16 cellular contexts compared by ENCODE assay signal in genomic region chr1:9859252-9860014, GRCh38. TPM values are rescaled to one million over a fixed set of nuclear protein-coding genes. Genes with fewer than 3 reads are reported as not detected.
DNase-seq lines count a peak whose midpoint lies in the region; ATAC-seq and TF ChIP-seq lines count a peak whose summit lies in the region.
"Had no signal": no experiment of that assay in that cellular context is flagged by ENCODE, and none has a peak within 500 bp of the region (broad histone marks: within the 10 kb centered on the region; RNA-seq: fewer than 3 reads in every experiment).

No MANE protein-coding gene starts in this region.

- DNase-seq in GM23248 (peak; percentile 24), dorsolateral prefrontal cortex (no peak), left colon (no peak), cerebellar nuclear complex (lab: John Stamatoyannopoulos, UW) (no peak)
- DNase-seq in activated naive CD8-positive, alpha-beta T cell treated with anti-CD3 and anti-CD28 coated beads, Interleukin-2, amount 50 U/mL, for 24 hours: no peak
- DNase-seq: activated gamma-delta T cell treated with Interleukin-2 at 50 U/mL for 16 hours, erythroblast, natural killer cell, NCI-H1048, NCI-H2227 treated with DMSO at 0.1 percent for 48 hours, thyroid gland had no signal

- no peaks in the 10 kb centered on the region for H3K36me3 ChIP-seq in GM23248 (ENCODE audit: low read depth)
- H3K36me3 ChIP-seq in OCI-LY1 (ENCODE audit: insufficient read depth, low read length): peaks cover 14% of the 10 kb centered on the region
- H3K36me3 ChIP-seq: cardiac muscle cell had no signal

- H3K4me2 ChIP-seq in GM23248 (ENCODE audit: unreplicated experiment) (no peak overlapping the region), OCI-LY1 (ENCODE audit: low read length) (no peak overlapping the region)

- H3K4me3 ChIP-seq in GM23248 (no peak overlapping the region), OCI-LY1 (ENCODE audit: low read depth, low read length, poor library complexity, severe bottlenecking) (no peak overlapping the region), dorsolateral prefrontal cortex (no peak overlapping the region)
- H3K4me3 ChIP-seq: cardiac muscle cell, left lung, thyroid gland had no signal

- no peaks in the 10 kb centered on the region for H3K9me2 ChIP-seq in GM23248 (ENCODE audit: insufficient read depth)
- no peaks in the 10 kb centered on the region for H3K9me2 ChIP-seq in OCI-LY1 (ENCODE audit: low read depth, low read length)

- in situ Hi-C loops in GM23248 (cut with MboI): loop anchor here (10.0 kb wide), 1 partner anchor 225 kb away; no protein-coding TSS in a partner anchor

- H3K27ac ChIP-seq in GM23248 (no peak overlapping the region), OCI-LY1 (ENCODE audit: low read depth, low read length, poor library complexity, severe bottlenecking) (peak overlapping the region; percentile 71), dorsolateral prefrontal cortex (peak overlapping the region in 49 of 59 donors; percentile 2 to 88 (median 40))
- H3K27ac ChIP-seq: cardiac muscle cell, left lung, thyroid gland had no signal

- H3K4me1 Mint-ChIP-seq in nephron: peaks cover 19% of the 10 kb centered on the region
- peaks cover 2% of the 10 kb centered on the region for H3K4me1 Mint-ChIP-seq in activated naive CD8-positive, alpha-beta T cell treated with anti-CD3 and anti-CD28 coated beads, Interleukin-2, amount 50 U/mL, for 24 hours

- H3K79me2 ChIP-seq in GM23248 (ENCODE audit: insufficient read depth) (no peaks in the 10 kb centered on the region), OCI-LY1 (ENCODE audit: insufficient read depth, low read length) (no peaks in the 10 kb centered on the region)

- H3K9me3 ChIP-seq in GM23248 (ENCODE audit: low read depth) (no peaks in the 10 kb centered on the region), OCI-LY1 (ENCODE audit: low read length) (no peaks in the 10 kb centered on the region)
- H3K9me3 ChIP-seq: left lung, thyroid gland had no signal

- no peak for TF ChIP-seq CTCF in OCI-LY1 (IDR thresholded peaks at IDR 0.05; ENCODE audit: low read length)
- TF ChIP-seq CTCF in dorsolateral prefrontal cortex (IDR thresholded peaks at IDR 0.05 in 54 of 56, conservative IDR thresholded peaks at IDR 0.05 in 2 of 56; ENCODE audit: low read depth in 1 of 56, partially characterized antibody in 56 of 56): no peak
- TF ChIP-seq CTCF in nephron (IDR thresholded peaks at IDR 0.05; ENCODE audit: unreplicated experiment in 3 of 3): no peak

- no peak overlapping the region for H3K4me3 Mint-ChIP-seq in nephron
- no peak overlapping the region for H3K4me3 Mint-ChIP-seq in activated naive CD8-positive, alpha-beta T cell treated with anti-CD3 and anti-CD28 coated beads, Interleukin-2, amount 50 U/mL, for 24 hours
- H3K4me3 Mint-ChIP-seq: natural killer cell had no signal

- no peaks in the 10 kb centered on the region for H3K27me3 Mint-ChIP-seq in nephron (ENCODE audit: low read depth)
- H3K27me3 Mint-ChIP-seq in activated naive CD8-positive, alpha-beta T cell treated with anti-CD3 and anti-CD28 coated beads, Interleukin-2, amount 50 U/mL, for 24 hours: no peaks in the 10 kb centered on the region

- H3K27me3 ChIP-seq in GM23248 (replicated peaks; ENCODE audit: insufficient read depth) (no peaks in the 10 kb centered on the region), OCI-LY1 (ENCODE audit: insufficient read depth, low read length) (no peaks in the 10 kb centered on the region), dorsolateral prefrontal cortex (no peaks in the 10 kb centered on the region)
- H3K27me3 ChIP-seq: cardiac muscle cell, left lung, thyroid gland had no signal

- H3K9me3 Mint-ChIP-seq in nephron: peaks cover under 1% of the 10 kb centered on the region
- H3K9me3 Mint-ChIP-seq in activated naive CD8-positive, alpha-beta T cell treated with anti-CD3 and anti-CD28 coated beads, Interleukin-2, amount 50 U/mL, for 24 hours: no peaks in the 10 kb centered on the region
- H3K9me3 Mint-ChIP-seq: natural killer cell had no signal

- H3K4me1 ChIP-seq in GM23248 (ENCODE audit: insufficient read depth) (no peaks in the 10 kb centered on the region), OCI-LY1 (ENCODE audit: insufficient read depth, low read length, severe bottlenecking) (peaks cover 49% of the 10 kb centered on the region)
- H3K4me1 ChIP-seq: left lung, thyroid gland had no signal

- H3F3A ChIP-seq in GM23248 (ENCODE audit: insufficient read depth): no peaks in the 10 kb centered on the region
- H3F3A ChIP-seq in OCI-LY1 (ENCODE audit: insufficient read depth, low read length): 0 out of 2 replicates have a peak, but pooled peaks cover 5% of the 10 kb centered on the region

- H2AFZ ChIP-seq in GM23248: no peak overlapping the region
- no peak overlapping the region for H2AFZ ChIP-seq in OCI-LY1 (ENCODE audit: low read length)

- H3K36me3 Mint-ChIP-seq in nephron (ENCODE audit: low read depth): peaks cover 21% of the 10 kb centered on the region
- peaks cover under 1% of the 10 kb centered on the region for H3K36me3 Mint-ChIP-seq in activated naive CD8-positive, alpha-beta T cell treated with anti-CD3 and anti-CD28 coated beads, Interleukin-2, amount 50 U/mL, for 24 hours (ENCODE audit: low read depth)
- H3K36me3 Mint-ChIP-seq: natural killer cell had no signal

- ATAC-seq in left colon (no peak), HG02759 (IDR thresholded peaks at IDR 0.05; ENCODE audit: unreplicated experiment) (no peak)
- ATAC-seq in activated naive CD8-positive, alpha-beta T cell treated with anti-CD3 and anti-CD28 coated beads, Interleukin-2, amount 50 U/mL, for 24 hours: no peak
- ATAC-seq: natural killer cell had no signal

- H3K9ac ChIP-seq in GM23248: no peak overlapping the region
- H3K9ac ChIP-seq in OCI-LY1 (ENCODE audit: low read length): no peak overlapping the region

- H3K27ac Mint-ChIP-seq in nephron: peak overlapping the region; percentile 68 to 83 (median 69)
- no peak overlapping the region for H3K27ac Mint-ChIP-seq in activated naive CD8-positive, alpha-beta T cell treated with anti-CD3 and anti-CD28 coated beads, Interleukin-2, amount 50 U/mL, for 24 hours
- H3K27ac Mint-ChIP-seq: natural killer cell had no signal

- H4K20me1 ChIP-seq in GM23248 (ENCODE audit: insufficient read depth): no peaks in the 10 kb centered on the region
- H4K20me1 ChIP-seq in OCI-LY1 (ENCODE audit: insufficient read depth, low read length): no peaks in the 10 kb centered on the region

- 73 to 79% methylated on average over 5 of the region's 5 CpGs for WGBS in GM23248 (ENCODE audit: low coverage in 1 of 2, low lambda C conversion rate in 2 of 2, missing lambda C conversion rate in 2 of 2), 2 experiments

- intact Hi-C loops in dorsolateral prefrontal cortex (cut with DNase I): loop anchor here in 1 of 2 donors (5.0 to 10.0 kb wide), 2 partner anchors 77 to 225 kb away; no protein-coding TSS in a partner anchor
- intact Hi-C loops in left colon (cut with DNase I, micrococcal nuclease): loop anchor here (10.0 kb wide), 2 partner anchors 75 to 235 kb away; no protein-coding TSS in a partner anchor

RNA-seq across cellular contexts. Expression of gene CLSTN1, which starts 35.7 kb away (rescaled TPM):
- 67.8 and 72.6 TPM in 2 replicates for total RNA-seq in GM23248 (2014; rRNA removed; shearing (Covaris generic))
- polyA plus RNA-seq in GM23248 (2016; fragmentation: Nextera tagmentation; extraction: Ambion mirVana): 56.8 and 59.7 TPM in 2 replicates
- 100 to 1,000 TPM; 260 to 770 (median 557) TPM for total RNA-seq in dorsolateral prefrontal cortex
- total RNA-seq in left colon: 100 to 1,000 TPM; 235 to 251 TPM

RNA-seq across cellular contexts. Expression of gene CTNNBIP1, which starts 50.6 kb away (rescaled TPM):
- 12.5 and 31.0 TPM in 2 replicates for total RNA-seq in GM23248 (2014; rRNA removed; shearing (Covaris generic))
- 21.8 and 22.2 TPM in 2 replicates for polyA plus RNA-seq in GM23248 (2016; fragmentation: Nextera tagmentation; extraction: Ambion mirVana)
- total RNA-seq in dorsolateral prefrontal cortex: 10 to 100 TPM; 29.4 to 65.5 (median 43.4) TPM
- 10 to 100 TPM; 25.7 to 30.9 TPM for total RNA-seq in left colon
